In the genomic region with DNA sequence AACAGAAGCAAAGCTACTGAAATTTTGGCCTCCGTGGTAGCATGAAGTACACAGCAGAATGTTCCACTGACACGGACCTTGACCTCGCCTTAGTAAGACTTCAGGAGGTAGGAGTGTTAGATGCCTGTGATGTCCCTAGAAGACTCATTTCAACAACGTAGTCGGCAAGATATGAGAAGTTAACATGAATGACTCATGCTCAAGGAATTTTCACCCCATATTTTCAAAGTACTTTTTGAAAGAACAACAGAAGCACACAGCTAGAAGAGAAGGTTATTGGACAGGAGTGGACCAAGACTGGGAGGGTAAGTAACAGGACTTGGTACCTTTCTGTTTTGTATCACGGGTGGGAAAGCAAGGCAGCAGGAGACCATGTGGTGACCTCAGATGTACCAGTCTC, we compare ENCODE assay signal across 1 cellular context.
TF ChIP-seq lines count a peak whose summit lies in the region.

No MANE protein-coding gene starts in this region.

TF ChIP-seq in K562, 482 proteins besides CTCF, POLR2A, EP300 and RAD21 (continued from another document):
- TF ChIP-seq, protein P1, sequence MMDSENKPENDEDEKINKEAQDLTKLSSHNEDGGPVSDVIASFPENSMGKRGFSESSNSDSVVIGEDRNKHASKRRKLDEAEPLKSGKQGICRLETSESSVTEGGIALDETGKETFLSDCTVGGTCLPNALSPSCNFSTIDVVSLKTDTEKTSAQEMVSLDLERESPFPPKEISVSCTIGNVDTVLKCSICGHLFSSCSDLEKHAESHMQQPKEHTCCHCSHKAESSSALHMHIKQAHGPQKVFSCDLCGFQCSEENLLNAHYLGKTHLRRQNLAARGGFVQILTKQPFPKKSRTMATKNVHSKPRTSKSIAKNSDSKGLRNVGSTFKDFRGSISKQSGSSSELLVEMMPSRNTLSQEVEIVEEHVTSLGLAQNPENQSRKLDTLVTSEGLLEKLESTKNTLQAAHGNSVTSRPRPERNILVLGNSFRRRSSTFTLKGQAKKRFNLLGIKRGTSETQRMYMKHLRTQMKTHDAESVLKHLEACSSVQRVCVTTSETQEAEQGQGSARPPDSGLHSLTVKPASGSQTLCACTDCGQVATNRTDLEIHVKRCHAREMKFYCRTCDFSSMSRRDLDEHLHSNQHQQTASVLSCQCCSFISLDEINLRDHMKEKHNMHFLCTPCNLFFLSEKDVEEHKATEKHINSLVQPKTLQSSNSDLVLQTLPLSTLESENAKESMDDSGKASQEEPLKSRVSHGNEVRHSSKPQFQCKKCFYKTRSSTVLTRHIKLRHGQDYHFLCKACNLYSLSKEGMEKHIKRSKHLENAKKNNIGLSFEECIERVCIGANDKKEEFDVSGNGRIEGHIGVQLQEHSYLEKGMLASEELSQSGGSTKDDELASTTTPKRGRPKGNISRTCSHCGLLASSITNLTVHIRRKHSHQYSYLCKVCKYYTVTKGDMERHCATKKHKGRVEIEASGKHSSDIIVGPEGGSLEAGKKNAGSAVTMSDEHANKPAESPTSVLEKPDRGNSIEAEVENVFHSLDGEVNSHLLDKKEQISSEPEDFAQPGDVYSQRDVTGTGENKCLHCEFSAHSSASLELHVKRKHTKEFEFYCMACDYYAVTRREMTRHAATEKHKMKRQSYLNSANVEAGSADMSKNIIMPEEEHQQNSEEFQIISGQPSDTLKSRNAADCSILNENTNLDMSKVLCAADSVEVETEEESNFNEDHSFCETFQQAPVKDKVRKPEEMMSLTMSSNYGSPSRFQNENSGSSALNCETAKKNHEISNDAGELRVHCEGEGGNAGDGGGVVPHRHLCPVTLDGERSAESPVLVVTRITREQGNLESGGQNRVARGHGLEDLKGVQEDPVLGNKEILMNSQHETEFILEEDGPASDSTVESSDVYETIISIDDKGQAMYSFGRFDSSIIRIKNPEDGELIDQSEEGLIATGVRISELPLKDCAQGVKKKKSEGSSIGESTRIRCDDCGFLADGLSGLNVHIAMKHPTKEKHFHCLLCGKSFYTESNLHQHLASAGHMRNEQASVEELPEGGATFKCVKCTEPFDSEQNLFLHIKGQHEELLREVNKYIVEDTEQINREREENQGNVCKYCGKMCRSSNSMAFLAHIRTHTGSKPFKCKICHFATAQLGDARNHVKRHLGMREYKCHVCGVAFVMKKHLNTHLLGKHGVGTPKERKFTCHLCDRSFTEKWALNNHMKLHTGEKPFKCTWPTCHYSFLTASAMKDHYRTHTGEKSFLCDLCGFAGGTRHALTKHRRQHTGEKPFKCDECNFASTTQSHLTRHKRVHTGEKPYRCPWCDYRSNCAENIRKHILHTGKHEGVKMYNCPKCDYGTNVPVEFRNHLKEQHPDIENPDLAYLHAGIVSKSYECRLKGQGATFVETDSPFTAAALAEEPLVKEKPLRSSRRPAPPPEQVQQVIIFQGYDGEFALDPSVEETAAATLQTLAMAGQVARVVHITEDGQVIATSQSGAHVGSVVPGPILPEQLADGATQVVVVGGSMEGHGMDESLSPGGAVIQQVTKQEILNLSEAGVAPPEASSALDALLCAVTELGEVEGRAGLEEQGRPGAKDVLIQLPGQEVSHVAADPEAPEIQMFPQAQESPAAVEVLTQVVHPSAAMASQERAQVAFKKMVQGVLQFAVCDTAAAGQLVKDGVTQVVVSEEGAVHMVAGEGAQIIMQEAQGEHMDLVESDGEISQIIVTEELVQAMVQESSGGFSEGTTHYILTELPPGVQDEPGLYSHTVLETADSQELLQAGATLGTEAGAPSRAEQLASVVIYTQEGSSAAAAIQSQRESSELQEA (IDR thresholded peaks at IDR 0.05; ENCODE audit: low read depth): no peak
- TF ChIP-seq HSF4 (CRISPR knock-in tag; IDR thresholded peaks at IDR 0.05; ENCODE audit: borderline replicate concordance) (no peak), TCF3 (CRISPR knock-in tag; IDR thresholded peaks at IDR 0.05) (no peak)
